In genomic region chr4:159504634-159505033, GRCh38 we compare ENCODE assay signal across 13 cellular contexts.
DNase-seq lines count a peak whose midpoint lies in the region; ATAC-seq, FAIRE-seq and TF ChIP-seq lines count a peak whose summit lies in the region.
"Had no signal": no experiment of that assay in that cellular context is flagged by ENCODE, and none has a peak within 500 bp of the region (broad histone marks: within the 10 kb centered on the region; RNA-seq: fewer than 3 reads in every experiment).

No MANE protein-coding gene starts in this region.

- H2AFZ ChIP-seq in HepG2 (ENCODE audit: low read length), result no peak overlapping the region
- no peak overlapping the region for H2AFZ ChIP-seq in astrocyte (ENCODE audit: low read depth, low read length)

- H3K9me3 ChIP-seq in liver (ENCODE audit: control insufficient read depth in 4 of 4, low read length in 3 of 4), result no peaks in the 10 kb centered on the region
- H3K9me3 ChIP-seq in HepG2 (ENCODE audit: low read length), result no peaks in the 10 kb centered on the region
- H3K9me3 ChIP-seq in astrocyte (ENCODE audit: insufficient read depth, low read depth, low read length), result no peaks in the 10 kb centered on the region
- H3K9me3 ChIP-seq in small intestine (ENCODE audit: control insufficient read depth, low read depth), result no peaks in the 10 kb centered on the region
- H3K9me3 ChIP-seq: testis had no signal

- H3K4me3 ChIP-seq in liver (ENCODE audit: low read depth in 1 of 3, low read length in 3 of 3), result peak overlapping the region in 2 of 3 donors; percentile 33 to 47
- no peak overlapping the region for H3K4me3 ChIP-seq in HepG2 (replicated peaks in 1 of 3; ENCODE audit: insufficient read depth in 1 of 3, low read depth in 2 of 3, low read length in 3 of 3)
- H3K4me3 ChIP-seq in astrocyte (ENCODE audit: insufficient read depth, low read depth, low read length), result peak overlapping the region; percentile 37
- H3K4me3 ChIP-seq in small intestine (ENCODE audit: low read depth in 1 of 2, low read length in 2 of 2), result no peak overlapping the region
- H3K4me3 ChIP-seq: testis had no signal

- 14% methylated on average over 4 of the region's 4 CpGs for whole genome bisulfite sequencing in liver
- WGBS in HepG2 (ENCODE audit: low lambda C conversion rate), result 0% methylated on average over 4 of the region's 4 CpGs
- 45 to 58% (median 56%) methylated on average over 4 of the region's 4 CpGs for WGBS in small intestine, 3 donors

- no peaks in the 10 kb centered on the region for H3K27me3 Mint-ChIP-seq in astrocyte (ENCODE audit: low read depth, unreplicated experiment)

- TF ChIP-seq RAD21 in liver (IDR thresholded peaks at IDR 0.05) (peak in 1 of 2 donors; percentile 26), HepG2 (CRISPR knock-in tag; IDR thresholded peaks at IDR 0.05) (no peak)

- intact Hi-C loops in HepG2 (cut with micrococcal nuclease; ENCODE audit: unreplicated experiment), result no loop called here

- no peak for FAIRE-seq in HepG2 (lab: Jason Lieb, UNC)
- peak; percentile 13 for FAIRE-seq in astrocyte (lab: Jason Lieb, UNC)
- FAIRE-seq in small intestine (lab: Jason Lieb, UNC), result no peak

- H3K4me1 Mint-ChIP-seq in astrocyte (ENCODE audit: low read depth, unreplicated experiment), result peaks cover 23% of the 10 kb centered on the region
- H3K4me1 Mint-ChIP-seq: activated CD4-positive, alpha-beta T cell treated with anti-CD3 and anti-CD28 coated beads for 36 hours; activated naive CD8-positive, alpha-beta T cell treated with anti-CD3 and anti-CD28 coated beads, Interleukin-2, amount 50 U/mL, for 24 hours had no signal

- H3K36me3 ChIP-seq in liver (ENCODE audit: control insufficient read depth in 4 of 4, insufficient read depth in 3 of 4, low read depth in 1 of 4, low read length in 3 of 4) (no peaks in the 10 kb centered on the region), HepG2 (replicated peaks in 1 of 2; ENCODE audit: control insufficient read depth in 1 of 2, insufficient read depth in 2 of 2, low read length in 2 of 2) (no peaks in the 10 kb centered on the region), astrocyte (ENCODE audit: insufficient read depth, low read length) (no peaks in the 10 kb centered on the region), small intestine (ENCODE audit: control insufficient read depth in 2 of 2, insufficient read depth in 2 of 2, low read length in 2 of 2) (no peaks in the 10 kb centered on the region)

- no peak for ATAC-seq in HepG2
- ATAC-seq in left lobe of liver, result peak; percentile 92
- no peak for ATAC-seq in GM18909 (IDR thresholded peaks at IDR 0.05; ENCODE audit: poor library complexity, unreplicated experiment)
- ATAC-seq: activated CD4-positive, alpha-beta T cell treated with anti-CD3 and anti-CD28 coated beads for 36 hours; activated naive CD8-positive, alpha-beta T cell treated with anti-CD3 and anti-CD28 coated beads, Interleukin-2, amount 50 U/mL, for 24 hours had no signal

- TF ChIP-seq CTCF in liver (IDR thresholded peaks at IDR 0.05; ENCODE audit: low read depth, low read length, missing input control), result no peak
- TF ChIP-seq CTCF in HepG2 (CRISPR knock-in tag; IDR thresholded peaks at IDR 0.05), result no peak
- TF ChIP-seq CTCF in astrocyte (IDR thresholded peaks at IDR 0.05; ENCODE audit: insufficient read depth, low read depth, low read length), result no peak

- H4K20me1 ChIP-seq in HepG2 (ENCODE audit: insufficient read depth, low read length) (no peaks in the 10 kb centered on the region), astrocyte (ENCODE audit: insufficient read depth, low read length) (no peaks in the 10 kb centered on the region)

- TF ChIP-seq EP300 in HepG2 (IDR thresholded peaks at IDR 0.05; ENCODE audit: low read depth in 2 of 2, low read length in 2 of 2) (no peak), HepG2 (CRISPR knock-in tag; IDR thresholded peaks at IDR 0.05; ENCODE audit: borderline replicate concordance) (no peak)

- peak overlapping the region; percentile 84 for H3K27ac Mint-ChIP-seq in astrocyte (ENCODE audit: unreplicated experiment)
- H3K27ac Mint-ChIP-seq: activated CD4-positive, alpha-beta T cell treated with anti-CD3 and anti-CD28 coated beads for 36 hours; activated naive CD8-positive, alpha-beta T cell treated with anti-CD3 and anti-CD28 coated beads, Interleukin-2, amount 50 U/mL, for 24 hours; activated T-cell treated with anti-CD3 and anti-CD28 coated beads, Interleukin-2, amount 50 U/mL, for 24 hours; dendritic cell treated with granulocyte-macrophage colony-stimulating factor and Interleukin-4, amounts not matched to agents 40 ng/mL and 50 ng/mL, for 4 days had no signal

- H3K36me3 Mint-ChIP-seq in astrocyte (ENCODE audit: low read depth, unreplicated experiment), result no peaks in the 10 kb centered on the region

- H3K27ac ChIP-seq in liver (ENCODE audit: low read depth in 1 of 2, low read length in 2 of 2) (peak overlapping the region; percentile 55 to 79), HepG2 (ENCODE audit: extremely low read length, insufficient read depth, low read length) (no peak overlapping the region), astrocyte (ENCODE audit: low read depth, low read length) (no peak overlapping the region), small intestine (ENCODE audit: low read depth in 1 of 2, low read length in 1 of 2) (no peak overlapping the region)
- H3K27ac ChIP-seq: testis had no signal

- H3K4me2 ChIP-seq in HepG2 (ENCODE audit: low read depth, low read length) (no peak overlapping the region), astrocyte (ENCODE audit: low read length) (peak overlapping the region; percentile 80)

- no peak overlapping the region for H3K4me3 Mint-ChIP-seq in astrocyte (ENCODE audit: unreplicated experiment)
- H3K4me3 Mint-ChIP-seq: activated CD4-positive, alpha-beta T cell treated with anti-CD3 and anti-CD28 coated beads for 36 hours; activated naive CD8-positive, alpha-beta T cell treated with anti-CD3 and anti-CD28 coated beads, Interleukin-2, amount 50 U/mL, for 24 hours; activated T-cell treated with anti-CD3 and anti-CD28 coated beads, Interleukin-2, amount 50 U/mL, for 24 hours; dendritic cell treated with granulocyte-macrophage colony-stimulating factor and Interleukin-4, amounts not matched to agents 40 ng/mL and 50 ng/mL, for 4 days had no signal

- no TSS peak for BruUV-seq in HepG2 (replicated peaks; lab: Mats Ljungman, UMichigan)

- H3K4me1 ChIP-seq in liver (ENCODE audit: control insufficient read depth in 4 of 4, insufficient read depth in 4 of 4, low read length in 3 of 4) (peaks cover 1 to 27% (median 15%) of the 10 kb centered on the region in 4 donors), HepG2 (ENCODE audit: insufficient read depth, low read length) (no peaks in the 10 kb centered on the region), astrocyte (ENCODE audit: insufficient read depth, low read length) (peaks cover 27% of the 10 kb centered on the region), small intestine (ENCODE audit: control insufficient read depth in 2 of 2, insufficient read depth in 1 of 2, low read depth in 1 of 2, low read length in 1 of 2) (no peaks in the 10 kb centered on the region)
- H3K4me1 ChIP-seq: testis had no signal

- DNase-seq in HepG2 (ENCODE audit: low spot score), result no peak
- DNase-seq in astrocyte (ENCODE audit: low read depth), result peak; percentile 38
- DNase-seq in left lobe of liver (ENCODE audit: low spot score), result peak; percentile 80
- no peak for DNase-seq in stimulated activated CD4-positive, alpha-beta T cell treated with anti-CD3 and anti-CD28 coated beads, Interleukin-12 subunit alpha, Interleukin-12 subunit beta, amount 100 ng/mL, for 4 hours
- no peak for DNase-seq in small intestine
- DNase-seq in erythroblast (lab: John Stamatoyannopoulos, UW), result no peak
- DNase-seq: activated CD4-positive, alpha-beta T cell treated with anti-CD3 and anti-CD28 coated beads for 36 hours; activated naive CD8-positive, alpha-beta T cell treated with anti-CD3 and anti-CD28 coated beads, Interleukin-2, amount 50 U/mL, for 24 hours; activated T-cell treated with anti-CD3 and anti-CD28 coated beads, Interleukin-2, amount 50 U/mL, for 24 hours; testis had no signal

- TF ChIP-seq POLR2A in HepG2 (IDR thresholded peaks at IDR 0.05; ENCODE audit: insufficient read depth in 1 of 2, low read depth in 2 of 2, low read length in 2 of 2) (no peak), erythroblast (IDR thresholded peaks at IDR 0.05; ENCODE audit: low read length) (no peak)

- CTCF ChIA-PET in HepG2 (lab: Yijun Ruan, JAX; ENCODE audit: low intra/inter-chr PET ratio, low total read pairs), result no interaction called here

- H3K79me2 ChIP-seq in HepG2 (ENCODE audit: insufficient read depth, low read length), result no peaks in the 10 kb centered on the region
- H3K79me2 ChIP-seq in astrocyte (ENCODE audit: insufficient read depth, low read length), result no peaks in the 10 kb centered on the region

- H3K9ac ChIP-seq in liver (ENCODE audit: low read depth in 1 of 2, low read length in 2 of 2) (peak overlapping the region; percentile 63 to 92), HepG2 (ENCODE audit: insufficient read depth, low read depth, low read length) (no peak overlapping the region), astrocyte (ENCODE audit: low read length) (peak overlapping the region; percentile 32)

- POLR2A ChIA-PET in HepG2 (lab: Yijun Ruan, JAX), result no interaction called here

- no peaks in the 10 kb centered on the region for H3K9me3 Mint-ChIP-seq in astrocyte (ENCODE audit: unreplicated experiment)
- H3K9me3 Mint-ChIP-seq: activated naive CD8-positive, alpha-beta T cell treated with anti-CD3 and anti-CD28 coated beads, Interleukin-2, amount 50 U/mL, for 24 hours; activated T-cell treated with anti-CD3 and anti-CD28 coated beads, Interleukin-2, amount 50 U/mL, for 24 hours; dendritic cell treated with granulocyte-macrophage colony-stimulating factor and Interleukin-4, amounts not matched to agents 40 ng/mL and 50 ng/mL, for 4 days had no signal

- in situ Hi-C loops in HepG2 (cut with HindIII; ENCODE audit: extremely low pct_ligation_motif_present, low pct_unique_long_range_greater_than_20kb), result no loop called here

- H3K27me3 ChIP-seq in liver (ENCODE audit: control insufficient read depth in 4 of 4, insufficient read depth in 4 of 4, low read length in 3 of 4) (no peaks in the 10 kb centered on the region), HepG2 (ENCODE audit: control insufficient read depth in 1 of 2, insufficient read depth in 2 of 2, low read length in 2 of 2) (peaks cover 0 to 16% of the 10 kb centered on the region in 2 experiments; a peak in 2 of 5 replicates), astrocyte (ENCODE audit: insufficient read depth, low read length) (no peaks in the 10 kb centered on the region), small intestine (ENCODE audit: control insufficient read depth in 2 of 2, insufficient read depth in 2 of 2, low read length in 2 of 2) (no peaks in the 10 kb centered on the region)
- H3K27me3 ChIP-seq: testis had no signal

TF ChIP-seq in liver, 16 proteins besides CTCF, POLR2A, EP300 and RAD21 (continues in another document):
- TF ChIP-seq HNF4G (IDR thresholded peaks at IDR 0.05), result no peak
- TF ChIP-seq HNF4A (conservative IDR thresholded peaks at IDR 0.05), result peak; percentile 57 to 75
- no peak for TF ChIP-seq GABPA (IDR thresholded peaks at IDR 0.05 in 1 of 2, conservative IDR thresholded peaks at IDR 0.05 in 1 of 2)

TF ChIP-seq in HepG2, 621 proteins besides CTCF, POLR2A, EP300 and RAD21 (continues in another document):
- TF ChIP-seq MAFK (conservative IDR thresholded peaks at IDR 0.05 in 1 of 2, IDR thresholded peaks at IDR 0.05 in 1 of 2; ENCODE audit: low read length in 2 of 2) (no peak), ZNF674 (CRISPR knock-in tag; IDR thresholded peaks at IDR 0.05; ENCODE audit: low read depth) (no peak)

Comparison
In these comparisons a context has a peak if more than half of its experiments do, and no peak if none do; other contexts are left out.
1. H3K27ac ChIP-seq: peak in liver (2 of 2); none in HepG2 (single experiment), astrocyte (single experiment) and small intestine (0 of 2).
2. H3K4me3 ChIP-seq: peak in liver (2 of 3) and astrocyte (single experiment); none in HepG2 (0 of 3) and small intestine (0 of 2).
3. DNase-seq: peak in astrocyte (single experiment) and left lobe of liver (single experiment); none in HepG2 (single experiment), stimulated activated CD4-positive, alpha-beta T cell treated with anti-CD3 and anti-CD28 coated beads, Interleukin-12 subunit alpha, Interleukin-12 subunit beta, amount 100 ng/mL, for 4 hours (single experiment), small intestine (single experiment) and erythroblast (0 of 2).